Comparison of ENCODE assay signal across 21 cellular contexts in the genomic region with DNA sequence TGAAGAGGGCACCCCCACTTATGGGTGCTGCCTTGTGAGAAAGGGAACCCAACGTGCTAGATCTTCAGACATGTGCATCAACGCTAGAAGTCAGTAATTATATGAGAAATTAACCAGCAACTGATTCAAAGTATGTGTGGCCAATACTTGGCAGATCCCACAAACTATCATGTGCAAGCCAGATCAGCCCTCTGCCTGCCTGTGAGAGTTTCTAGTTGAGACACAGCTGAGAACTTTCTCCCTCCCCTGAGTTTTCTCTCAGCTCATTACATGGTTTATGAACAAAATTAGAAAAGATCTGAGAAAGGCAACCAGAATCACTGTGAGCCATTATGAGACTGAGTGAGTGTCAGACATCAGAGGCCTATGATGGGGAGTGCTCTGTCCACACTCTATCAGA.
"Had no signal": no experiment of that assay in that cellular context is flagged by ENCODE, and none has a peak within 500 bp of the region (broad histone marks: within the 10 kb centered on the region; RNA-seq: fewer than 3 reads in every experiment).

No MANE protein-coding gene starts in this region.

- H3K27ac Mint-ChIP-seq: activated CD4-positive, alpha-beta memory T cell treated with anti-CD3 and anti-CD28 coated beads, Interleukin-2, amount 10 ng/mL, durations not matched to agents 7 days and 5 days; activated CD8-positive, alpha-beta memory T cell treated with anti-CD3 and anti-CD28 coated beads, Interleukin-2, amount 10 ng/mL, durations not matched to agents 7 days and 5 days; activated naive CD4-positive, alpha-beta T cell treated with anti-CD3 and anti-CD28 coated beads for 36 hours; memory B cell; stimulated activated naive CD8-positive, alpha-beta T cell treated with anti-CD3 and anti-CD28 coated beads, Interleukin-15, Interleukin-2, amounts not matched to agents 100 ng/mL and 50 ng/mL, for 24 hours; type B pancreatic cell; WTC11 had no signal

- H3K9me3 Mint-ChIP-seq: activated CD4-positive, alpha-beta memory T cell treated with anti-CD3 and anti-CD28 coated beads, Interleukin-2, amount 10 ng/mL, durations not matched to agents 7 days and 5 days; activated naive CD4-positive, alpha-beta T cell treated with anti-CD3 and anti-CD28 coated beads for 36 hours; activated T-helper 2 cell treated with anti-CD3 and anti-CD28 coated beads, Interferon-gamma antibody, Interleukin-2, Interleukin-4, amounts not matched to agents 10 μg/mL and 5 μg/mL and 100 μg/mL, durations not matched to agents 14 hours and 24 hours and 36 hours; memory B cell; naive thymus-derived CD8-positive, alpha-beta T cell; stimulated activated naive CD8-positive, alpha-beta T cell treated with anti-CD3 and anti-CD28 coated beads, Interleukin-15, Interleukin-2, amounts not matched to agents 100 ng/mL and 50 ng/mL, for 24 hours; type B pancreatic cell; WTC11 had no signal

- H3K4me1 ChIP-seq: adrenal gland, breast epithelium had no signal

- H3K27me3 Mint-ChIP-seq: activated CD4-positive, alpha-beta memory T cell treated with anti-CD3 and anti-CD28 coated beads, Interleukin-2, amount 10 ng/mL, durations not matched to agents 7 days and 5 days; activated CD8-positive, alpha-beta memory T cell treated with anti-CD3 and anti-CD28 coated beads, Interleukin-2, amount 10 ng/mL, durations not matched to agents 7 days and 5 days; memory B cell; naive thymus-derived CD8-positive, alpha-beta T cell; stimulated activated naive CD8-positive, alpha-beta T cell treated with anti-CD3 and anti-CD28 coated beads, Interleukin-15, Interleukin-2, amounts not matched to agents 100 ng/mL and 50 ng/mL, for 24 hours; type B pancreatic cell had no signal

- DNase-seq: activated CD4-positive, alpha-beta memory T cell treated with anti-CD3 and anti-CD28 coated beads, Interleukin-2, amount 10 ng/mL, durations not matched to agents 7 days and 5 days; activated CD4-positive, alpha-beta T cell treated with anti-CD3 and anti-CD28 coated beads for 4 hours; activated CD8-positive, alpha-beta memory T cell treated with anti-CD3 and anti-CD28 coated beads, Interleukin-2, amount 10 ng/mL, durations not matched to agents 7 days and 5 days; activated naive CD4-positive, alpha-beta T cell treated with anti-CD3 and anti-CD28 coated beads for 36 hours; adrenal gland; dermis blood vessel endothelial cell; effector memory CD4-positive, alpha-beta T cell; foreskin melanocyte; glutamatergic neuron; naive thymus-derived CD8-positive, alpha-beta T cell; ovary; psoas muscle; stimulated activated CD4-positive, alpha-beta T cell treated with anti-CD3 and anti-CD28 coated beads, Interleukin-2, amount 100 ng/mL, for 24 hours; SW 1271 had no signal

- H3K4me3 Mint-ChIP-seq: activated CD4-positive, alpha-beta memory T cell treated with anti-CD3 and anti-CD28 coated beads, Interleukin-2, amount 10 ng/mL, durations not matched to agents 7 days and 5 days; activated CD8-positive, alpha-beta memory T cell treated with anti-CD3 and anti-CD28 coated beads, Interleukin-2, amount 10 ng/mL, durations not matched to agents 7 days and 5 days; activated naive CD4-positive, alpha-beta T cell treated with anti-CD3 and anti-CD28 coated beads for 36 hours; memory B cell; naive thymus-derived CD8-positive, alpha-beta T cell; stimulated activated naive CD8-positive, alpha-beta T cell treated with anti-CD3 and anti-CD28 coated beads, Interleukin-15, Interleukin-2, amounts not matched to agents 100 ng/mL and 50 ng/mL, for 24 hours; type B pancreatic cell; WTC11 had no signal

- H3K9me3 ChIP-seq: adrenal gland, breast epithelium, ovary, psoas muscle had no signal

- H3K4me3 ChIP-seq: adrenal gland, breast epithelium, ovary, psoas muscle had no signal

- H3K36me3 ChIP-seq: ovary had no signal

- H3K27me3 ChIP-seq: adrenal gland, breast epithelium, ovary had no signal

- H3K27ac ChIP-seq: adrenal gland, breast epithelium, ovary had no signal

- ATAC-seq: activated CD8-positive, alpha-beta memory T cell treated with anti-CD3 and anti-CD28 coated beads, Interleukin-2, amount 10 ng/mL, durations not matched to agents 7 days and 5 days; naive thymus-derived CD8-positive, alpha-beta T cell; psoas muscle; right cardiac atrium; WTC11 had no signal

- H3K4me1 Mint-ChIP-seq: activated CD4-positive, alpha-beta memory T cell treated with anti-CD3 and anti-CD28 coated beads, Interleukin-2, amount 10 ng/mL, durations not matched to agents 7 days and 5 days; activated CD8-positive, alpha-beta memory T cell treated with anti-CD3 and anti-CD28 coated beads, Interleukin-2, amount 10 ng/mL, durations not matched to agents 7 days and 5 days; memory B cell; naive thymus-derived CD8-positive, alpha-beta T cell; WTC11 had no signal
